Comparison of ENCODE assay signal across 9 cellular contexts in genomic region chr7:27149817-27150567, GRCh38. TPM values are rescaled to one million over a fixed set of nuclear protein-coding genes. Genes with fewer than 3 reads are reported as not detected.
DNase-seq lines count a peak whose midpoint lies in the region; ATAC-seq lines count a peak whose summit lies in the region.
"Had no signal": no experiment of that assay in that cellular context is flagged by ENCODE, and none has a peak within 500 bp of the region (broad histone marks: within the 10 kb centered on the region; RNA-seq: fewer than 3 reads in every experiment).

No MANE protein-coding gene starts in this region.

- H3K36me3 ChIP-seq in thymus (ENCODE audit: control insufficient read depth, insufficient read depth): no peaks in the 10 kb centered on the region

- CTCF ChIA-PET in activated CD4-positive, alpha-beta T cell treated with anti-CD3 and anti-CD28 coated beads for 36 hours (lab: Charles Lee): interaction anchor here (0.7 to 3.6 kb wide), 16 partner anchors 9 to 780 kb away, joined by 3 to 16 read pairs (median 4); partner anchors contain the start of gene EVX1

- intact Hi-C loops in activated CD4-positive, alpha-beta T cell treated with anti-CD3 and anti-CD28 coated beads for 36 hours (cut with DNase I, micrococcal nuclease): loop anchor here (2.0 to 5.0 kb wide), 4 partner anchors 15 to 53 kb away; partner anchors contain the start of gene HOXA11 (in 2 of the 2)

- POLR2A ChIA-PET in activated CD4-positive, alpha-beta T cell treated with anti-CD3 and anti-CD28 coated beads for 36 hours (lab: Charles Lee): interaction anchor here (0.6 kb wide), 1 partner anchor 13 kb away, joined by 8 read pairs; no protein-coding TSS in a partner anchor

- no peaks in the 10 kb centered on the region for H3K9me3 ChIP-seq in thymus (ENCODE audit: control insufficient read depth)

- H3K27ac Mint-ChIP-seq in activated CD4-positive, alpha-beta T cell treated with anti-CD3 and anti-CD28 coated beads for 36 hours: no peak overlapping the region

- H3K4me1 Mint-ChIP-seq in activated CD4-positive, alpha-beta T cell treated with anti-CD3 and anti-CD28 coated beads for 36 hours: peaks cover 29% of the 10 kb centered on the region

- DNase-seq in activated CD4-positive, alpha-beta T cell treated with anti-CD3 and anti-CD28 coated beads for 36 hours: no peak
- DNase-seq in activated CD4-positive, alpha-beta T cell treated with anti-CD3 and anti-CD28 coated beads for 4 hours: no peak
- peak; percentile 51 for DNase-seq in RKO (ENCODE audit: low spot score)
- peak; percentile 10 for DNase-seq in kidney tubule cell (ENCODE audit: low spot score)
- DNase-seq in stimulated activated CD4-positive, alpha-beta T cell treated with anti-CD3 and anti-CD28 coated beads, Interleukin-2, amount 100 ng/mL, for 48 hours: no peak
- no peak for DNase-seq in MV-4-11 (lab: John Stamatoyannopoulos, UW)

- H3K36me3 Mint-ChIP-seq in activated CD4-positive, alpha-beta T cell treated with anti-CD3 and anti-CD28 coated beads for 36 hours (ENCODE audit: low read depth): no peaks in the 10 kb centered on the region

- ATAC-seq in activated CD4-positive, alpha-beta T cell treated with anti-CD3 and anti-CD28 coated beads for 36 hours: peak; percentile 9
- ATAC-seq in HG03469 (IDR thresholded peaks at IDR 0.05; ENCODE audit: unreplicated experiment): no peak

- H3K4me3 Mint-ChIP-seq in activated CD4-positive, alpha-beta T cell treated with anti-CD3 and anti-CD28 coated beads for 36 hours: peak overlapping the region; percentile 12

- H3K9me3 Mint-ChIP-seq in activated CD4-positive, alpha-beta T cell treated with anti-CD3 and anti-CD28 coated beads for 36 hours (ENCODE audit: low read depth): no peaks in the 10 kb centered on the region

- peak overlapping the region; percentile 38 for H3K4me3 ChIP-seq in thymus (ENCODE audit: low read length)

- no peak overlapping the region for H3K27ac ChIP-seq in thymus (ENCODE audit: low read depth)

- peaks cover 81% of the 10 kb centered on the region for H3K27me3 ChIP-seq in thymus (ENCODE audit: control insufficient read depth, insufficient read depth)

- peaks cover 18% of the 10 kb centered on the region for H3K4me1 ChIP-seq in thymus (ENCODE audit: control insufficient read depth, insufficient read depth, low read length)

- WGBS in thymus: 16% methylated on average over 13 of the region's 13 CpGs

- H3K27me3 Mint-ChIP-seq in activated CD4-positive, alpha-beta T cell treated with anti-CD3 and anti-CD28 coated beads for 36 hours: peaks cover 77% of the 10 kb centered on the region

RNA-seq across cellular contexts. Expression of gene HOXA3, which starts 2.4 kb away (rescaled TPM):
- total RNA-seq in activated CD4-positive, alpha-beta T cell treated with anti-CD3 and anti-CD28 coated beads for 36 hours: not detected
- polyA plus RNA-seq in thymus: 5.5 TPM

RNA-seq across cellular contexts. Expression of gene HOXA6, which starts 2.4 kb away (rescaled TPM):
- not detected for total RNA-seq in activated CD4-positive, alpha-beta T cell treated with anti-CD3 and anti-CD28 coated beads for 36 hours
- polyA plus RNA-seq in thymus: 0.09 TPM
- total RNA-seq: mononuclear cell had no signal

RNA-seq across cellular contexts. Expression of gene HOXA7, which starts 6.5 kb away (rescaled TPM):
- total RNA-seq in activated CD4-positive, alpha-beta T cell treated with anti-CD3 and anti-CD28 coated beads for 36 hours: not detected
- 0.41 TPM for polyA plus RNA-seq in thymus

RNA-seq across cellular contexts. Expression of gene HOXA5, which starts 6.5 kb away (rescaled TPM):
- total RNA-seq in activated CD4-positive, alpha-beta T cell treated with anti-CD3 and anti-CD28 coated beads for 36 hours: not detected
- 0.43 TPM for polyA plus RNA-seq in thymus

RNA-seq across cellular contexts. Expression of gene HOXA9, which starts 15.3 kb away (rescaled TPM):
- not detected for total RNA-seq in activated CD4-positive, alpha-beta T cell treated with anti-CD3 and anti-CD28 coated beads for 36 hours
- polyA plus RNA-seq in thymus: 4.9 TPM

Comparison
In these comparisons a context has a peak if more than half of its experiments do, and no peak if none do; other contexts are left out.
1. DNase-seq: peak in RKO (single experiment) and kidney tubule cell (single experiment); none in activated CD4-positive, alpha-beta T cell treated with anti-CD3 and anti-CD28 coated beads for 36 hours (single experiment), activated CD4-positive, alpha-beta T cell treated with anti-CD3 and anti-CD28 coated beads for 4 hours (0 of 2), stimulated activated CD4-positive, alpha-beta T cell treated with anti-CD3 and anti-CD28 coated beads, Interleukin-2, amount 100 ng/mL, for 48 hours (0 of 2) and MV-4-11 (single experiment).